ENCODE assay signal across 22 cellular contexts in the genomic region with DNA sequence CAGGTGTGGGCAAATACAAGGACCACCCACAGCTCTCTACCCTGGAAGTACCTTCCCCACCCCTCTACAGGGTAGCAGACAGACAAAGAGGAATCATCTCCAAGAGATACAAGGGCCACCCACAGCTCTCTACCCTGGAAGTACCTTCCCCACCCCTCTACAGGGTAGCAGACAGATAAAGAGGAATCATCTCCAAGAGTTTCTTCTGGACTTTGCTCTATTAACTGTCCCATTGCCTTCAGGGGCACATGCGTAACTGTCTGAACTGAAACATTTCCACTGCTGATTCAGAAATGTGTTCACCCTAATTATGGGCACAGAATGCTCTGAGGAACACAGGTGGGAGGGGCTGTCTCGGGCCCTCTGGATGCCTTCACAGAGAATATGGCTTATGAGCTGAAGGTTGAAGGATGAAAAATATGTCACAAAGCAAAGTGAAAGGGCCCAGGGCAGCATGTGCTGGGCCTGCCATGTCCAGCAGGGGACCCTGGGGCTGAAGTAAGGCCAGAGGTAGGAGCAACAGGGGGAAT. TPM values are rescaled to one million over a fixed set of nuclear protein-coding genes. Genes with fewer than 3 reads are reported as not detected.
DNase-seq lines count a peak whose midpoint lies in the region; ATAC-seq, FAIRE-seq and TF ChIP-seq lines count a peak whose summit lies in the region.
"Had no signal": no experiment of that assay in that cellular context is flagged by ENCODE, and none has a peak within 500 bp of the region (broad histone marks: within the 10 kb centered on the region; RNA-seq: fewer than 3 reads in every experiment).

No MANE protein-coding gene starts in this region.

- CTCF ChIA-PET in H1 (lab: Charles Lee; ENCODE audit: partially characterized antibody), result interaction anchor here (0.6 to 5.1 kb wide), 17 partner anchors 9 to 1380 kb away, joined by 3 to 36 read pairs (median 4); no protein-coding TSS in a partner anchor

- TF ChIP-seq CTCF in H1 (IDR thresholded peaks at IDR 0.05; ENCODE audit: control extremely low read depth in 1 of 3, insufficient read depth in 1 of 3, low read depth in 1 of 3, low read length in 3 of 3), result peak; percentile 31 to 56 (median 32); a peak in 3 of 4 replicates
- TF ChIP-seq CTCF in body of pancreas (IDR thresholded peaks at IDR 0.05), result no peak

- TF ChIP-seq RAD21 in H1 (IDR thresholded peaks at IDR 0.05 in 1 of 2, conservative IDR thresholded peaks at IDR 0.05 in 1 of 2; ENCODE audit: low read depth in 2 of 2, low read length in 2 of 2), result peak; percentile 14 to 33; a peak in 2 of 4 replicates

- no peaks in the 10 kb centered on the region for H3K4me1 Mint-ChIP-seq in immature natural killer cell
- H3K4me1 Mint-ChIP-seq: natural killer cell had no signal

- H3K18ac ChIP-seq in H1 (ENCODE audit: extremely low read depth, low read length), result peak overlapping the region; percentile 65
- no peak overlapping the region for H3K18ac ChIP-seq in trophoblast cell (ENCODE audit: low read length)

- H3K9me3 Mint-ChIP-seq in immature natural killer cell, result no peaks in the 10 kb centered on the region
- H3K9me3 Mint-ChIP-seq: natural killer cell had no signal

- peak overlapping the region; percentile 19 for H4K5ac ChIP-seq in H1 (ENCODE audit: insufficient read length, low read depth, low read length)

- no peaks in the 10 kb centered on the region for H4K20me1 ChIP-seq in GM23248 (ENCODE audit: insufficient read depth)
- no peaks in the 10 kb centered on the region for H4K20me1 ChIP-seq in H1 (replicated peaks in 1 of 2; ENCODE audit: control insufficient read depth in 1 of 2, insufficient read depth in 2 of 2, low read length in 2 of 2)

- H3K9me2 ChIP-seq in GM23248 (ENCODE audit: insufficient read depth), result no peaks in the 10 kb centered on the region

- POLR2A ChIA-PET in H1 (lab: Charles Lee; ENCODE audit: partially characterized antibody), result interaction anchor here (0.5 to 5.0 kb wide), 14 partner anchors 8 to 196 kb away, joined by 3 to 51 read pairs (median 5); a partner anchor contains a TSS

- H2AK5ac ChIP-seq in H1 (ENCODE audit: low read depth, low read length) (no peak overlapping the region), trophoblast cell (ENCODE audit: low read length) (no peak overlapping the region)

- no peaks in the 10 kb centered on the region for H3K79me1 ChIP-seq in H1 (ENCODE audit: low read depth, low read length)
- H3K79me1 ChIP-seq in trophoblast cell (ENCODE audit: low read length), result no peaks in the 10 kb centered on the region

- H3K23me2 ChIP-seq in H1 (ENCODE audit: low read depth, low read length), result no peaks in the 10 kb centered on the region

- no peak overlapping the region for H3K14ac ChIP-seq in H1 (ENCODE audit: insufficient read length)
- no peak overlapping the region for H3K14ac ChIP-seq in trophoblast cell (ENCODE audit: low read length)

- H3F3A ChIP-seq in GM23248 (ENCODE audit: insufficient read depth), result peaks cover 54% of the 10 kb centered on the region

- peak overlapping the region; percentile 77 for H3K27ac ChIP-seq in GM23248
- peak overlapping the region; percentile 13; the same call in 1 of the 2 replicates for H3K27ac ChIP-seq in H1 (ENCODE audit: low read depth, low read length)
- no peak overlapping the region for H3K27ac ChIP-seq in trophoblast cell (ENCODE audit: low read depth, low read length)
- H3K27ac ChIP-seq in body of pancreas, result no peak overlapping the region
- H3K27ac ChIP-seq: adrenal gland, KMS-11, prostate gland, SK-N-MC had no signal

- no peak overlapping the region for H3K27ac Mint-ChIP-seq in immature natural killer cell
- H3K27ac Mint-ChIP-seq: B cell, natural killer cell had no signal

- no peak overlapping the region for H4K12ac ChIP-seq in trophoblast cell (ENCODE audit: low read depth, low read length)

- WGBS in GM23248 (ENCODE audit: low coverage in 1 of 2, low lambda C conversion rate in 2 of 2, missing lambda C conversion rate in 2 of 2), 2 experiments, result 82 to 88% methylated on average over 2 of the region's 2 CpGs
- WGBS in H1 (ENCODE audit: extremely low coverage in 1 of 2, insufficient coverage in 1 of 2, insufficient read length in 1 of 2, insufficient replicate concordance in 2 of 2, low coverage in 1 of 2, low lambda C conversion rate in 2 of 2, missing lambda C conversion rate in 1 of 2), 2 experiments, result 88% methylated on average over 2 of the region's 2 CpGs; no CpG with 5 or more reads in 1 of the 2 experiments
- WGBS in trophoblast cell (ENCODE audit: extremely low coverage, insufficient coverage, insufficient read length), result no CpG with 5 or more reads among the region's 2 CpGs
- 85 to 100% methylated on average over 2 of the region's 2 CpGs for WGBS in body of pancreas, 2 donors

- no peak overlapping the region for H3K4me3 Mint-ChIP-seq in immature natural killer cell
- H3K4me3 Mint-ChIP-seq: B cell, natural killer cell had no signal

- ATAC-seq in body of pancreas (no peak), GM18502 (IDR thresholded peaks at IDR 0.05; ENCODE audit: poor library complexity, unreplicated experiment) (no peak)
- ATAC-seq: natural killer cell had no signal

- H3K27me3 ChIP-seq in GM23248 (replicated peaks; ENCODE audit: insufficient read depth), result no peaks in the 10 kb centered on the region
- no peaks in the 10 kb centered on the region for H3K27me3 ChIP-seq in H1 (replicated peaks in 1 of 4; ENCODE audit: control insufficient read depth in 3 of 4, extremely low read depth in 1 of 4, insufficient read depth in 3 of 4, low read length in 3 of 4)
- H3K27me3 ChIP-seq in trophoblast cell (ENCODE audit: insufficient read depth, low read length), result no peaks in the 10 kb centered on the region
- H3K27me3 ChIP-seq in body of pancreas, result no peaks in the 10 kb centered on the region
- H3K27me3 ChIP-seq: adrenal gland had no signal

- H4K91ac ChIP-seq in H1 (replicated peaks; ENCODE audit: insufficient read length, low read length) (peak overlapping the region; percentile 75), trophoblast cell (ENCODE audit: low read depth, low read length) (no peak overlapping the region)

- H2AFZ ChIP-seq in GM23248 (no peak overlapping the region), H1 (ENCODE audit: low read length) (no peak overlapping the region), trophoblast cell (ENCODE audit: insufficient read depth, low read length, poor library complexity) (no peak overlapping the region)

- H3K9me3 ChIP-seq in GM23248 (ENCODE audit: low read depth), result no peaks in the 10 kb centered on the region
- H3K9me3 ChIP-seq in H1 (ENCODE audit: insufficient read depth in 2 of 2, low read depth in 1 of 2, low read length in 1 of 2), result no peaks in the 10 kb centered on the region
- peaks cover 2% of the 10 kb centered on the region for H3K9me3 ChIP-seq in trophoblast cell (ENCODE audit: insufficient read depth, low read depth, low read length)
- H3K9me3 ChIP-seq in body of pancreas, result no peaks in the 10 kb centered on the region
- H3K9me3 ChIP-seq: adrenal gland, prostate gland had no signal

- no peak overlapping the region for H4K8ac ChIP-seq in H1 (ENCODE audit: extremely low read depth, insufficient read depth, low read length)
- no peak overlapping the region for H4K8ac ChIP-seq in trophoblast cell (ENCODE audit: low read depth, low read length)

- H3K23ac ChIP-seq in H1 (ENCODE audit: insufficient read length), result no peak overlapping the region
- H3K23ac ChIP-seq in trophoblast cell (ENCODE audit: low read length), result no peak overlapping the region

- H3K36me3 ChIP-seq in GM23248 (ENCODE audit: low read depth) (no peaks in the 10 kb centered on the region), H1 (ENCODE audit: control insufficient read depth in 2 of 4, insufficient read depth in 4 of 4, low read length in 3 of 4) (peaks cover 0 to 5% (median 2%) of the 10 kb centered on the region in 4 experiments; a peak in 4 of 8 replicates), trophoblast cell (ENCODE audit: control insufficient read depth in 1 of 2, insufficient read depth in 2 of 2, low read length in 2 of 2) (no peaks in the 10 kb centered on the region), body of pancreas (replicated peaks in 1 of 2; ENCODE audit: insufficient read depth in 1 of 2, low read depth in 2 of 2) (no peaks in the 10 kb centered on the region)
- H3K36me3 ChIP-seq: adrenal gland, prostate gland had no signal

- H2BK5ac ChIP-seq in H1 (ENCODE audit: low read depth, low read length) (peak overlapping the region; percentile 21; the same call in 1 of the 2 replicates), trophoblast cell (ENCODE audit: low read depth, low read length, poor library complexity) (no peak overlapping the region)

- H3K4me1 ChIP-seq in GM23248 (ENCODE audit: insufficient read depth) (peaks cover 63% of the 10 kb centered on the region), H1 (replicated peaks in 1 of 4; ENCODE audit: control insufficient read depth in 3 of 4, insufficient read depth in 4 of 4, low read length in 3 of 4) (peaks cover 4 to 34% (median 26%) of the 10 kb centered on the region in 4 experiments), trophoblast cell (ENCODE audit: control insufficient read depth in 1 of 2, insufficient read depth in 2 of 2, low read length in 2 of 2) (peaks cover 0 to 4% of the 10 kb centered on the region in 2 experiments), body of pancreas (peaks cover 12% of the 10 kb centered on the region)
- H3K4me1 ChIP-seq: adrenal gland, prostate gland had no signal

- no peak for TF ChIP-seq POLR2A in H1 (IDR thresholded peaks at IDR 0.05; ENCODE audit: control extremely low read depth in 1 of 2, low read depth in 2 of 2, low read length in 2 of 2)
- TF ChIP-seq POLR2A in body of pancreas (IDR thresholded peaks at IDR 0.05), result no peak

- H3K4me2 ChIP-seq in GM23248 (ENCODE audit: unreplicated experiment) (no peak overlapping the region), H1 (ENCODE audit: insufficient read depth in 1 of 2, low read depth in 2 of 2, low read length in 2 of 2) (peak overlapping the region in 1 of 2 experiments; percentile 59; a peak in 2 of 4 replicates), trophoblast cell (ENCODE audit: low read length) (no peak overlapping the region)
- H3K4me2 ChIP-seq: KMS-11 had no signal

- no peak for FAIRE-seq in H1 (lab: Jason Lieb, UNC)
- FAIRE-seq: G401.6, RCC 7860, small intestine had no signal

- no peak overlapping the region for H2BK15ac ChIP-seq in H1 (ENCODE audit: low read length)

- DNase-seq in GM23248, result peak; percentile 40
- DNase-seq in NOMO-1 treated with DMSO at 0.1 percent for 48 hours (lab: John Stamatoyannopoulos, UW; ENCODE audit: unreplicated experiment), result peak; percentile 41
- no peak for DNase-seq in H1 (ENCODE audit: low read depth in 1 of 2, low spot score in 2 of 2)
- no peak for DNase-seq in trophoblast cell
- DNase-seq in immature natural killer cell, result no peak
- no peak for DNase-seq in body of pancreas
- DNase-seq in AG08396 (ENCODE audit: low spot score), result no peak
- DNase-seq: activated effector memory CD4-positive, alpha-beta T cell treated with anti-CD3 and anti-CD28 coated beads, Interleukin-2, amount 50 U/mL, for 16 hours; caudate nucleus; effector memory CD4-positive, alpha-beta T cell; natural killer cell; NCI-H2171; small intestine; stimulated activated CD8-positive, alpha-beta memory T cell treated with anti-CD3 and anti-CD28 coated beads, Interleukin-4, amount 100 ng/mL, for 48 hours had no signal

- H3K56ac ChIP-seq in H1 (replicated peaks; ENCODE audit: insufficient read length, low read depth, low read length), result no peak overlapping the region

- 0 out of 2 replicates have a peak overlapping the region, but pooled peaks have one; percentile 63 for H2BK20ac ChIP-seq in H1 (ENCODE audit: low read length)

- H3K4ac ChIP-seq in H1 (replicated peaks; ENCODE audit: insufficient read length, low read depth, low read length) (peak overlapping the region; percentile 24), trophoblast cell (ENCODE audit: low read depth, low read length) (no peak overlapping the region)

- no peaks in the 10 kb centered on the region for H3K27me3 Mint-ChIP-seq in immature natural killer cell (ENCODE audit: low read depth in 3 of 3)
- H3K27me3 Mint-ChIP-seq: B cell had no signal

- H2BK120ac ChIP-seq in H1 (replicated peaks; ENCODE audit: low read depth, low read length) (no peak overlapping the region), trophoblast cell (ENCODE audit: insufficient read depth, low read length, poor library complexity) (no peak overlapping the region)

- H3K36me3 Mint-ChIP-seq in immature natural killer cell, result peaks cover 20 to 39% (median 34%) of the 10 kb centered on the region in 3 donors
- H3K36me3 Mint-ChIP-seq: natural killer cell had no signal

- H2BK12ac ChIP-seq in H1 (ENCODE audit: low read depth, low read length) (peak overlapping the region; percentile 51; the same call in 1 of the 2 replicates), trophoblast cell (ENCODE audit: low read length) (no peak overlapping the region)

- H3K79me2 ChIP-seq in GM23248 (ENCODE audit: insufficient read depth) (no peaks in the 10 kb centered on the region), H1 (ENCODE audit: control insufficient read depth in 1 of 2, insufficient read depth in 2 of 2, low read length in 2 of 2) (no peaks in the 10 kb centered on the region), trophoblast cell (ENCODE audit: control insufficient read depth, insufficient read depth, low read length, poor library complexity) (no peaks in the 10 kb centered on the region)

- H3K4me3 ChIP-seq in GM23248 (no peak overlapping the region), H1 (ENCODE audit: extremely low read depth in 1 of 4, insufficient read depth in 2 of 4, low read depth in 3 of 4, low read length in 4 of 4) (peak overlapping the region in 1 of 4 experiments; percentile 13; a peak in 1 of 8 replicates), trophoblast cell (ENCODE audit: low read depth, low read length) (no peak overlapping the region), body of pancreas (no peak overlapping the region)
- H3K4me3 ChIP-seq: adrenal gland, prostate gland, SK-N-MC had no signal

- no peak for TF ChIP-seq EP300 in H1 (IDR thresholded peaks at IDR 0.05; ENCODE audit: borderline replicate concordance in 1 of 2, low read depth in 2 of 2, low read length in 2 of 2)

- H3K9ac ChIP-seq in GM23248 (no peak overlapping the region), H1 (replicated peaks in 1 of 4; ENCODE audit: extremely low read depth in 1 of 4, low read depth in 3 of 4, low read length in 3 of 4) (no peak overlapping the region), trophoblast cell (ENCODE audit: low read length) (peak overlapping the region; percentile 27)
- H3K9ac ChIP-seq: KMS-11 had no signal

- intact Hi-C loops in body of pancreas (cut with DNase I), result no loop called here

- in situ Hi-C loops in GM23248 (cut with MboI), result no loop called here

RNA-seq across cellular contexts. Expression of a gene that starts 43.9 kb away (rescaled TPM):
- 41.6 and 45.2 TPM in 2 replicates for total RNA-seq in GM23248 (2014; rRNA removed; shearing (Covaris generic))
- polyA plus RNA-seq in GM23248 (2016; fragmentation: Nextera tagmentation; extraction: Ambion mirVana) (39.1 and 40.3 TPM in 2 replicates), H1 (2011; rRNA removed) (11.8 and 19.5 TPM in 2 replicates), immature natural killer cell (10 to 100 TPM; 15.3 to 33.3 (median 27.3) TPM)
- total RNA-seq in H1 (2021; fragmentation: NEBNext Ultra II Directional; extraction: Animal tissue kit (Norgen Biotek cat#: 25700)), result 61.3 and 61.4 TPM in 2 replicates
- 16.8 TPM for polyA plus RNA-seq in H1 (2011; cell fraction: cytosol; rRNA removed)
- 14.6 TPM for polyA plus RNA-seq in H1 (2011; cell fraction: nucleus; rRNA removed)
- 30.0 to 45.5 TPM (median 33.7 TPM) in 4 replicates for polyA plus RNA-seq in H1 (2012, experiment 1 of 2)
- 3.2 TPM for polyA plus RNA-seq in H1 (2012, experiment 2 of 2)
- 54.2 TPM for polyA plus RNA-seq in H1 (2013, experiment 1 of 2)
- polyA plus RNA-seq in H1 (2013, experiment 2 of 2), result 50.5 TPM
- polyA minus RNA-seq in H1 (2011; rRNA and poly(A)+ RNA removed), result 42.1 and 46.2 TPM in 2 replicates
- 31.3 TPM for polyA minus RNA-seq in H1 (2011; cell fraction: cytosol; rRNA and poly(A)+ RNA removed)
- 38.9 TPM for polyA minus RNA-seq in H1 (2011; cell fraction: nucleus; rRNA and poly(A)+ RNA removed)
- polyA plus RNA-seq in trophoblast cell (2013), result 15.2 and 15.3 TPM in 2 replicates
- total RNA-seq in body of pancreas, result 1 to 10 TPM; 6.5 to 7.9 TPM

Comparison
In these comparisons a context has a peak if more than half of its experiments do, and no peak if none do; other contexts are left out.
1. DNase-seq: peak in GM23248 (single experiment) and NOMO-1 treated with DMSO at 0.1 percent for 48 hours (single experiment); none in H1 (0 of 2), trophoblast cell (0 of 2), immature natural killer cell (0 of 3), body of pancreas (0 of 4) and AG08396 (single experiment).
2. H3K27ac ChIP-seq: peak in GM23248 (single experiment) and H1 (single experiment); none in trophoblast cell (single experiment) and body of pancreas (0 of 4).
3. CTCF ChIP-seq: peak in H1 (3 of 3); none in body of pancreas (0 of 7).